In genomic region chr17:29034510-29034909, GRCh38 we compare ENCODE assay signal across 11 cellular contexts. TPM values are rescaled to one million over a fixed set of nuclear protein-coding genes. Genes with fewer than 3 reads are reported as not detected.
"Had no signal": no experiment of that assay in that cellular context is flagged by ENCODE, and none has a peak within 500 bp of the region (broad histone marks: within the 10 kb centered on the region; RNA-seq: fewer than 3 reads in every experiment).

No MANE protein-coding gene starts in this region.

- H3K4me1 Mint-ChIP-seq: IgD-negative memory B cell had no signal

- ATAC-seq: HepG2 had no signal

- DNase-seq: GM23248, GOT3, H9, HCEC 1CT, HFFc6, KG1 had no signal

- H2AFZ ChIP-seq: GM23248 had no signal

- FAIRE-seq: H54, HepG2 had no signal

- H3K4me3 ChIP-seq: GM23248 had no signal

- H3K27ac ChIP-seq: GM23248, HL-60 had no signal

- H3K9ac ChIP-seq: GM23248 had no signal

- H3K27ac Mint-ChIP-seq: HFFc6, IgD-negative memory B cell had no signal

- H3K4me3 Mint-ChIP-seq: H9, HFFc6 had no signal

RNA-seq across cellular contexts. Expression of gene PIPOX, which starts 8.4 kb away (rescaled TPM):
- total RNA-seq: GM23248 had no signal
- polyA plus RNA-seq: GM23248 had no signal

RNA-seq across cellular contexts. Expression of gene SEZ6, which starts 28.7 kb away (rescaled TPM):
- total RNA-seq: GM23248, HepG2, HFFc6, HT1080 had no signal
- polyA plus RNA-seq: GM23248, HepG2 had no signal
